17 cellular contexts compared by ENCODE assay signal in genomic region chr3:53795176-53795575, GRCh38. TPM values are rescaled to one million over a fixed set of nuclear protein-coding genes. Genes with fewer than 3 reads are reported as not detected.
"Had no signal": no experiment of that assay in that cellular context is flagged by ENCODE, and none has a peak within 500 bp of the region (broad histone marks: within the 10 kb centered on the region; RNA-seq: fewer than 3 reads in every experiment).

No MANE protein-coding gene starts in this region.

- DNase-seq: activated CD4-positive, alpha-beta T cell treated with anti-CD3 and anti-CD28 coated beads for 1 hour; activated effector memory CD4-positive, alpha-beta T cell treated with anti-CD3 and anti-CD28 coated beads, Interleukin-2, amount 50 U/mL, for 16 hours; activated naive CD4-positive, alpha-beta T cell treated with anti-CD3 and anti-CD28 coated beads, Interleukin-2, amount 50 U/mL, for 16 hours; activated T-cell treated with anti-CD3 and anti-CD28 coated beads, Interleukin-2, amount 50 U/mL, for 72 hours; occipital lobe; stimulated activated naive CD8-positive, alpha-beta T cell treated with anti-CD3 and anti-CD28 coated beads, Interleukin-15, Interleukin-2, amounts not matched to agents 100 U/mL and 50 U/mL, for 24 hours; T-helper 2 cell; transverse colon had no signal

- H3K4me3 Mint-ChIP-seq: activated T-cell treated with anti-CD3 and anti-CD28 coated beads, Interleukin-2, amount 50 U/mL, for 72 hours; mesothelial cell of epicardium; nephron had no signal

- H3K4me3 ChIP-seq: ascending aorta, coronary artery, lung, right atrium auricular region, transverse colon, vagina had no signal

- H3K27ac Mint-ChIP-seq: activated T-cell treated with anti-CD3 and anti-CD28 coated beads, Interleukin-2, amount 50 U/mL, for 72 hours; mesothelial cell of epicardium; nephron had no signal

- H3K4me1 ChIP-seq: right atrium auricular region, transverse colon had no signal

- FAIRE-seq: islet of Langerhans had no signal

- H3K9me3 Mint-ChIP-seq: activated T-cell treated with anti-CD3 and anti-CD28 coated beads, Interleukin-2, amount 50 U/mL, for 72 hours; mesothelial cell of epicardium; nephron had no signal

- H3K27me3 ChIP-seq: ascending aorta, right atrium auricular region, transverse colon, vagina had no signal

- H3K27ac ChIP-seq: ascending aorta, coronary artery, right atrium auricular region, transverse colon, vagina, WERI-Rb-1 had no signal

- H3K9me3 ChIP-seq: ascending aorta, right atrium auricular region, transverse colon, vagina had no signal

- H3K36me3 Mint-ChIP-seq: mesothelial cell of epicardium had no signal

- H3K4me1 Mint-ChIP-seq: nephron had no signal

- H3K36me3 ChIP-seq: ascending aorta, right atrium auricular region, transverse colon, vagina, WERI-Rb-1 had no signal

RNA-seq across cellular contexts. Expression of gene IL17RB, which starts 51.2 kb away (rescaled TPM):
- total RNA-seq: ascending aorta, vagina had no signal
